9 cellular contexts compared by ENCODE assay signal in the genomic region with DNA sequence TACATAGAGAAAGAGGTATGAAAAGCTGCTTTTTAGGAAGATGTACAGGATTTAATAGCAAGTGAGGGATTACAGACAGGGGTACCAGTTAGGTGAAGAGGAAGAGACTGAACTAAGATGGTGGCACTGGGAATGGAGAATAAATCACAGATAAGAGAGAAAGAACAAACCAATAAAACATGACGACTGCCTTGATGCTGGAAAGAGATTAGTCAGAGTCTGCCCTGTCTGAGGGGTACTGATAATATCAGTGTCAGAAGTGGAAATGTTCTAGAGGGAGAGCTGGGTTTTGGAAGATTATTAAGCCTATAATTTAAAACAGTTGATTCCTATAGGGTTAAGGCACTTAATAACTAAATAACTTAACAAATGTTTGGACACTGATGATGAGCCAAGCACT.
"Had no signal": no experiment of that assay in that cellular context is flagged by ENCODE, and none has a peak within 500 bp of the region (broad histone marks: within the 10 kb centered on the region; RNA-seq: fewer than 3 reads in every experiment).

No MANE protein-coding gene starts in this region.

- H3K4me3 ChIP-seq: GM23248, GM23338, HAP-1 had no signal

- H3K27ac ChIP-seq: GM23248 had no signal

- H2AFZ ChIP-seq: GM23248, GM23338 had no signal

- H3K9ac ChIP-seq: GM23248 had no signal

- H3K4me2 ChIP-seq: GM23338 had no signal

- H3K9me3 ChIP-seq: HAP-1 had no signal

- ATAC-seq: GM23338, HCT116 had no signal

- DNase-seq: GM23248, GOT3, H7, H9, HCEC 1CT, HFFc6 had no signal

- H3K36me3 ChIP-seq: HAP-1 had no signal
